Comparison of ENCODE assay signal across 15 cellular contexts in genomic region chr6:24982231-24982630, GRCh38. TPM values are rescaled to one million over a fixed set of nuclear protein-coding genes. Genes with fewer than 3 reads are reported as not detected.
DNase-seq lines count a peak whose midpoint lies in the region; ATAC-seq, FAIRE-seq and TF ChIP-seq lines count a peak whose summit lies in the region.
"Had no signal": no experiment of that assay in that cellular context is flagged by ENCODE, and none has a peak within 500 bp of the region (broad histone marks: within the 10 kb centered on the region; RNA-seq: fewer than 3 reads in every experiment).

No MANE protein-coding gene starts in this region.

- CTCF ChIA-PET in BJ (lab: Yijun Ruan, JAX), result interaction anchor here (1.1 to 7.0 kb wide), 4 partner anchors 10 to 100 kb away, joined by 3 to 57 read pairs (median 4); no protein-coding TSS in a partner anchor

- H3K9me3 ChIP-seq in mesodermal cell (ENCODE audit: control insufficient read depth, low read length) (peaks cover 4% of the 10 kb centered on the region), pancreas (no peaks in the 10 kb centered on the region), MM.1S (replicated peaks; ENCODE audit: insufficient read depth, low read length) (no peaks in the 10 kb centered on the region)
- H3K9me3 ChIP-seq: upper lobe of right lung had no signal

- H2AFZ ChIP-seq in MM.1S (ENCODE audit: low read length), result no peak overlapping the region

- H4K20me1 ChIP-seq in MM.1S (ENCODE audit: insufficient read depth, low read length), result no peaks in the 10 kb centered on the region

- POLR2A ChIA-PET in BJ (lab: Charles Lee), result interaction anchor here (0.9 kb wide), 1 partner anchor 9 kb away, joined by 3 read pairs; no protein-coding TSS in a partner anchor

- FAIRE-seq in pancreas (lab: Jason Lieb, UNC), result no peak

- H3F3A ChIP-seq in MM.1S (ENCODE audit: insufficient read depth, low read length), result no peaks in the 10 kb centered on the region

- no peak overlapping the region for H3K4me2 ChIP-seq in MM.1S (ENCODE audit: low read depth, low read length)

- H3K27me3 ChIP-seq in BJ (ENCODE audit: control insufficient read depth, insufficient read depth, low read length) (no peaks in the 10 kb centered on the region), pancreas (no peaks in the 10 kb centered on the region), MM.1S (replicated peaks; ENCODE audit: insufficient read depth, low read length) (no peaks in the 10 kb centered on the region)
- H3K27me3 ChIP-seq: upper lobe of right lung had no signal

- H3K9me2 ChIP-seq in MM.1S (replicated peaks; ENCODE audit: insufficient read depth, low read length), result no peaks in the 10 kb centered on the region

- no peak overlapping the region for H3K9ac ChIP-seq in MM.1S (ENCODE audit: low read length)

- intact Hi-C loops in left colon (cut with DNase I, micrococcal nuclease), result no loop called here
- intact Hi-C loops in pancreas (cut with DNase I), result no loop called here

- DNase-seq in BJ (ENCODE audit: low read depth) (peak; percentile 75), HS-5 (ENCODE audit: low read depth) (peak; percentile 22), cardiac fibroblast (ENCODE audit: low read depth in 2 of 2) (peak; percentile 27 to 47), left colon (no peak), pancreas (no peak), MM.1S (no peak)
- DNase-seq: activated B cell treated with CpG ODN at 0.5 μM for 24 hours; activated T-cell treated with anti-CD3 and anti-CD28 coated beads, Interleukin-2, amount 50 U/mL, for 1 hour; amniotic stem cell; dermis blood vessel endothelial cell; DMS79 treated with DMSO at 0.1 percent for 48 hours; islet precursor cell; upper lobe of right lung had no signal

- H3K36me3 ChIP-seq in BJ (ENCODE audit: control insufficient read depth, insufficient read depth, low read length), result no peaks in the 10 kb centered on the region
- no peaks in the 10 kb centered on the region for H3K36me3 ChIP-seq in mesodermal cell (ENCODE audit: control insufficient read depth, insufficient read depth, low read length)
- no peaks in the 10 kb centered on the region for H3K36me3 ChIP-seq in pancreas
- no peaks in the 10 kb centered on the region for H3K36me3 ChIP-seq in MM.1S (replicated peaks; ENCODE audit: insufficient read depth, low read length)
- H3K36me3 ChIP-seq: upper lobe of right lung had no signal

- TF ChIP-seq CTCF in BJ (IDR thresholded peaks at IDR 0.05; ENCODE audit: insufficient read depth, low read depth, low read length), result no peak
- no peak for TF ChIP-seq CTCF in cardiac fibroblast (IDR thresholded peaks at IDR 0.05; ENCODE audit: low read depth, low read length)
- TF ChIP-seq CTCF in pancreas (IDR thresholded peaks at IDR 0.05), result no peak
- TF ChIP-seq CTCF in MM.1S (IDR thresholded peaks at IDR 0.05; ENCODE audit: low read length), result no peak

- no peaks in the 10 kb centered on the region for H3K79me2 ChIP-seq in MM.1S (ENCODE audit: low read length)

- ATAC-seq in left colon (no peak), pancreas (no peak), HG03469 (IDR thresholded peaks at IDR 0.05; ENCODE audit: unreplicated experiment) (no peak)

- H3K4me1 ChIP-seq in mesodermal cell (ENCODE audit: control insufficient read depth, insufficient read depth, low read length, poor library complexity, severe bottlenecking) (peaks cover 27% of the 10 kb centered on the region), pancreas (peaks cover 6 to 16% (median 15%) of the 10 kb centered on the region in 3 donors), MM.1S (ENCODE audit: low read length) (no peaks in the 10 kb centered on the region)
- H3K4me1 ChIP-seq: upper lobe of right lung had no signal

- no peak overlapping the region for H3K4me3 ChIP-seq in BJ (ENCODE audit: low read depth, low read length)
- no peak overlapping the region for H3K4me3 ChIP-seq in cardiac fibroblast (replicated peaks in 1 of 2; ENCODE audit: low read depth in 2 of 2, low read length in 2 of 2)
- H3K4me3 ChIP-seq in mesodermal cell (ENCODE audit: extremely low read depth, insufficient read depth, low read length, poor library complexity, severe bottlenecking), result no peak overlapping the region
- no peak overlapping the region for H3K4me3 ChIP-seq in pancreas
- H3K4me3 ChIP-seq in MM.1S (ENCODE audit: low read length), result no peak overlapping the region
- H3K4me3 ChIP-seq: upper lobe of right lung had no signal

- H3K27ac ChIP-seq in mesodermal cell (ENCODE audit: low read depth, low read length, severe bottlenecking) (peak overlapping the region; percentile 94), pancreas (no peak overlapping the region), MM.1S (ENCODE audit: low read length) (no peak overlapping the region)

RNA-seq across cellular contexts. Expression of gene RIPOR2, which starts 46.5 kb away (rescaled TPM):
- polyA plus RNA-seq in BJ (2011; rRNA removed) (36.3 and 52.6 TPM in 2 replicates), pancreas (under 1 TPM; 0.38 to 0.89 TPM)
- 60.8 and 64.8 TPM in 2 replicates for polyA minus RNA-seq in BJ (2011; rRNA and poly(A)+ RNA removed)
- 6.1 TPM for polyA plus RNA-seq in mesodermal cell (2013, experiment 1 of 2)
- 6.3 TPM for polyA plus RNA-seq in mesodermal cell (2013, experiment 2 of 2)
- total RNA-seq in left colon (1 to 10 TPM; 1.7 to 2.8 TPM), pancreas (1 to 10 TPM in 4 of 6 donors, under 1 TPM in 2; 0.28 to 3.7 (median 1.1) TPM)

Comparison
In these comparisons a context has a peak if more than half of its experiments do, and no peak if none do; other contexts are left out.
1. DNase-seq: peak in BJ (single experiment), HS-5 (single experiment) and cardiac fibroblast (2 of 2); none in left colon (0 of 2), pancreas (0 of 6) and MM.1S (single experiment).